ENCODE assay signal across 9 cellular contexts in the genomic region with DNA sequence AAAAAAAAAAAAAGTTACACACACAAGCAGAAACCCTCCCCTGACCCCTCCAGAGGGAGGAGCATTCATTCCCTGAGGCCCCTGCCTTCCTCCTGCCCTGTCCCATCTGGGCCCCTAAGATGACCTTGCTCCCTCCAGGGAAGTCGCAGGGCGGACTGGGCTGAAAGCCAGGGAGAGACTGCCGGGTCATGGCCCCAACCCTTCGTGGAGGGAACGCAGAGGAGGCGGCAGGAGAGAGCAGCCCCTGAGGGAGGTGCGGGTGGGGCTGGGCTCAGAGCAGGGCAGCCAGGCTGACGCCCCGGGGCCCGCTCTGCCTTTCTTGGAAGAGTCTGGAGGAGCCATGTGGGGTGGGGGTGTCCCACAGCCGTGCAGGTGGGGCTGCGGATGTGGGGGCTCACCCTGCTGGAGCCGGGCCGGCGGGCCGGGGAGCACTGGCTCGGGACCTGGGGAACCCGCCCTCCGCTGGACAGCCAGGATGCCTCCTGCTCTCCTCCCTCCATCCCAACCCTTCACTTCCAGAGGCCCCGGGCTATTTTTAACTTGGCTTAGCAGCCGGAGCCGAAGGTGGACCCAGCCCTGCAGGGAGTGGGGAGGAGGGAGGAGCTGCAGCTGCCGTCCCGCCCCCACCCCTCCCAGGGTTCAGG. TPM values are rescaled to one million over a fixed set of nuclear protein-coding genes. Genes with fewer than 3 reads are reported as not detected.
DNase-seq lines count a peak whose midpoint lies in the region; ATAC-seq and TF ChIP-seq lines count a peak whose summit lies in the region.
"Had no signal": no experiment of that assay in that cellular context is flagged by ENCODE, and none has a peak within 500 bp of the region (broad histone marks: within the 10 kb centered on the region; RNA-seq: fewer than 3 reads in every experiment).

No MANE protein-coding gene starts in this region.

- H3K4me1 Mint-ChIP-seq in progenitor cell of endocrine pancreas (ENCODE audit: low read depth): peaks cover 2% of the 10 kb centered on the region
- peaks cover 12% of the 10 kb centered on the region for H3K4me1 Mint-ChIP-seq in activated naive CD8-positive, alpha-beta T cell treated with anti-CD3 and anti-CD28 coated beads for 36 hours
- H3K4me1 Mint-ChIP-seq in effector memory CD8-positive, alpha-beta T cell (ENCODE audit: low read depth in 2 of 2): peaks cover 4 to 17% of the 10 kb centered on the region in 2 donors

- intact Hi-C loops in Right ventricle myocardium superior (cut with DNase I): no loop called here

- TF ChIP-seq CTCF in progenitor cell of endocrine pancreas (IDR thresholded peaks at IDR 0.05; ENCODE audit: unreplicated experiment): no peak

- ATAC-seq in Right ventricle myocardium superior (ENCODE audit: poor library complexity): peak; percentile 90
- ATAC-seq in HG03521 (IDR thresholded peaks at IDR 0.05; ENCODE audit: unreplicated experiment): no peak
- no peak for ATAC-seq in effector memory CD8-positive, alpha-beta T cell (replicated peaks)

- no peaks in the 10 kb centered on the region for H3K36me3 Mint-ChIP-seq in progenitor cell of endocrine pancreas (ENCODE audit: insufficient read depth)
- H3K36me3 Mint-ChIP-seq in activated naive CD8-positive, alpha-beta T cell treated with anti-CD3 and anti-CD28 coated beads for 36 hours: no peaks in the 10 kb centered on the region
- peaks cover 4% of the 10 kb centered on the region for H3K36me3 Mint-ChIP-seq in effector memory CD8-positive, alpha-beta T cell (ENCODE audit: insufficient read depth)
- H3K36me3 Mint-ChIP-seq: immature natural killer cell had no signal

- H3K4me3 Mint-ChIP-seq in progenitor cell of endocrine pancreas (ENCODE audit: low read depth): peak overlapping the region; percentile 24
- H3K4me3 Mint-ChIP-seq in activated naive CD8-positive, alpha-beta T cell treated with anti-CD3 and anti-CD28 coated beads for 36 hours: no peak overlapping the region
- H3K4me3 Mint-ChIP-seq in effector memory CD8-positive, alpha-beta T cell: no peak overlapping the region
- H3K4me3 Mint-ChIP-seq: immature natural killer cell had no signal

- peaks cover 14% of the 10 kb centered on the region for H3K27me3 Mint-ChIP-seq in progenitor cell of endocrine pancreas
- H3K27me3 Mint-ChIP-seq in activated naive CD8-positive, alpha-beta T cell treated with anti-CD3 and anti-CD28 coated beads for 36 hours: peaks cover 47% of the 10 kb centered on the region
- H3K27me3 Mint-ChIP-seq in effector memory CD8-positive, alpha-beta T cell: peaks cover 36 to 49% of the 10 kb centered on the region in 2 donors

- DNase-seq in G401 (ENCODE audit: low spot score): peak; percentile 90
- peak; percentile 84 for DNase-seq in Right ventricle myocardium superior
- no peak for DNase-seq in progenitor cell of endocrine pancreas (ENCODE audit: low spot score, unreplicated experiment)
- DNase-seq in activated naive CD8-positive, alpha-beta T cell treated with anti-CD3 and anti-CD28 coated beads for 36 hours: no peak
- DNase-seq in effector memory CD8-positive, alpha-beta T cell: no peak
- no peak for DNase-seq in dermis blood vessel endothelial cell
- DNase-seq: immature natural killer cell had no signal

- no peak overlapping the region for H3K27ac Mint-ChIP-seq in progenitor cell of endocrine pancreas
- H3K27ac Mint-ChIP-seq in activated naive CD8-positive, alpha-beta T cell treated with anti-CD3 and anti-CD28 coated beads for 36 hours: no peak overlapping the region
- H3K27ac Mint-ChIP-seq in effector memory CD8-positive, alpha-beta T cell: no peak overlapping the region
- H3K27ac Mint-ChIP-seq: immature natural killer cell had no signal

- in situ Hi-C loops in G401 (cut with HindIII; ENCODE audit: low sequenced_read_pairs): no loop called here

- H3K9me3 Mint-ChIP-seq in progenitor cell of endocrine pancreas (ENCODE audit: low read depth): no peaks in the 10 kb centered on the region
- no peaks in the 10 kb centered on the region for H3K9me3 Mint-ChIP-seq in activated naive CD8-positive, alpha-beta T cell treated with anti-CD3 and anti-CD28 coated beads for 36 hours
- no peaks in the 10 kb centered on the region for H3K9me3 Mint-ChIP-seq in effector memory CD8-positive, alpha-beta T cell
- H3K9me3 Mint-ChIP-seq: immature natural killer cell had no signal

TF ChIP-seq in PFSK-1, 5 proteins besides CTCF, POLR2A, EP300 and RAD21:
- TF ChIP-seq POLR2AphosphoS5 (IDR thresholded peaks at IDR 0.05; ENCODE audit: low read depth, low read length) (peak; percentile 15; the same call in 1 of the 2 replicates), FOXP2 (optimal IDR thresholded peaks at IDR 0.05; ENCODE audit: borderline replicate concordance, extremely low read depth, extremely low read length, insufficient read depth) (no peak), TAF1 (IDR thresholded peaks at IDR 0.05; ENCODE audit: borderline replicate concordance, insufficient read depth, low read length) (no peak)
- TF ChIP-seq, protein P1, sequence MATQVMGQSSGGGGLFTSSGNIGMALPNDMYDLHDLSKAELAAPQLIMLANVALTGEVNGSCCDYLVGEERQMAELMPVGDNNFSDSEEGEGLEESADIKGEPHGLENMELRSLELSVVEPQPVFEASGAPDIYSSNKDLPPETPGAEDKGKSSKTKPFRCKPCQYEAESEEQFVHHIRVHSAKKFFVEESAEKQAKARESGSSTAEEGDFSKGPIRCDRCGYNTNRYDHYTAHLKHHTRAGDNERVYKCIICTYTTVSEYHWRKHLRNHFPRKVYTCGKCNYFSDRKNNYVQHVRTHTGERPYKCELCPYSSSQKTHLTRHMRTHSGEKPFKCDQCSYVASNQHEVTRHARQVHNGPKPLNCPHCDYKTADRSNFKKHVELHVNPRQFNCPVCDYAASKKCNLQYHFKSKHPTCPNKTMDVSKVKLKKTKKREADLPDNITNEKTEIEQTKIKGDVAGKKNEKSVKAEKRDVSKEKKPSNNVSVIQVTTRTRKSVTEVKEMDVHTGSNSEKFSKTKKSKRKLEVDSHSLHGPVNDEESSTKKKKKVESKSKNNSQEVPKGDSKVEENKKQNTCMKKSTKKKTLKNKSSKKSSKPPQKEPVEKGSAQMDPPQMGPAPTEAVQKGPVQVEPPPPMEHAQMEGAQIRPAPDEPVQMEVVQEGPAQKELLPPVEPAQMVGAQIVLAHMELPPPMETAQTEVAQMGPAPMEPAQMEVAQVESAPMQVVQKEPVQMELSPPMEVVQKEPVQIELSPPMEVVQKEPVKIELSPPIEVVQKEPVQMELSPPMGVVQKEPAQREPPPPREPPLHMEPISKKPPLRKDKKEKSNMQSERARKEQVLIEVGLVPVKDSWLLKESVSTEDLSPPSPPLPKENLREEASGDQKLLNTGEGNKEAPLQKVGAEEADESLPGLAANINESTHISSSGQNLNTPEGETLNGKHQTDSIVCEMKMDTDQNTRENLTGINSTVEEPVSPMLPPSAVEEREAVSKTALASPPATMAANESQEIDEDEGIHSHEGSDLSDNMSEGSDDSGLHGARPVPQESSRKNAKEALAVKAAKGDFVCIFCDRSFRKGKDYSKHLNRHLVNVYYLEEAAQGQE (IDR thresholded peaks at IDR 0.05; ENCODE audit: insufficient read depth in 1 of 2, low read depth in 2 of 2, low read length in 2 of 2): peak in 1 of 2 experiments; percentile 45; a peak in 1 of 4 replicates

RNA-seq across cellular contexts. Expression of gene ABHD16B, which starts 15.0 kb away (rescaled TPM):
- total RNA-seq in G401 (2014; rRNA removed; shearing (Covaris generic)): 0.74 TPM in 1 of 2 replicates, not detected in the other
- polyA plus RNA-seq in PFSK-1 (2012; ENCODE audit: insufficient read length, low read depth): 5.5 TPM
- total RNA-seq in Right ventricle myocardium superior (not detected), progenitor cell of endocrine pancreas (not detected in 2 replicates), dermis blood vessel endothelial cell (not detected in 2 replicates)
- total RNA-seq in activated naive CD8-positive, alpha-beta T cell treated with anti-CD3 and anti-CD28 coated beads for 36 hours: not detected

RNA-seq across cellular contexts. Expression of gene ZBTB46, which starts 15.2 kb away (rescaled TPM):
- 39.7 and 42.5 TPM in 2 replicates for total RNA-seq in G401 (2014; rRNA removed; shearing (Covaris generic))
- polyA plus RNA-seq in PFSK-1 (2012; ENCODE audit: insufficient read length, low read depth): 17.8 TPM
- total RNA-seq in Right ventricle myocardium superior (13.5 TPM), progenitor cell of endocrine pancreas (31.2 and 32.2 TPM in 2 replicates), dermis blood vessel endothelial cell (41.2 and 67.4 TPM in 2 replicates)
- under 1 TPM in 1 of 2 experiments, not detected in 1; 0.04 TPM for total RNA-seq in activated naive CD8-positive, alpha-beta T cell treated with anti-CD3 and anti-CD28 coated beads for 36 hours

RNA-seq across cellular contexts. Expression of gene TPD52L2, which starts 18.8 kb away (rescaled TPM):
- total RNA-seq in G401 (2014; rRNA removed; shearing (Covaris generic)): 129 and 141 TPM in 2 replicates
- 88.4 TPM for polyA plus RNA-seq in PFSK-1 (2012; ENCODE audit: insufficient read length, low read depth)
- total RNA-seq in Right ventricle myocardium superior: 69.0 TPM
- 85.0 and 88.1 TPM in 2 replicates for total RNA-seq in progenitor cell of endocrine pancreas
- total RNA-seq in activated naive CD8-positive, alpha-beta T cell treated with anti-CD3 and anti-CD28 coated beads for 36 hours: 10 to 100 TPM; 58.6 to 58.9 TPM
- 169 and 181 TPM in 2 replicates for total RNA-seq in dermis blood vessel endothelial cell

RNA-seq across cellular contexts. Expression of gene DNAJC5, which starts 48.7 kb away (rescaled TPM):
- total RNA-seq in G401 (2014; rRNA removed; shearing (Covaris generic)): 38.6 and 43.6 TPM in 2 replicates
- 43.4 TPM for polyA plus RNA-seq in PFSK-1 (2012; ENCODE audit: insufficient read length, low read depth)
- total RNA-seq in Right ventricle myocardium superior: 42.3 TPM
- total RNA-seq in progenitor cell of endocrine pancreas: 41.8 and 42.3 TPM in 2 replicates
- 10 to 100 TPM; 32.1 to 32.9 TPM for total RNA-seq in activated naive CD8-positive, alpha-beta T cell treated with anti-CD3 and anti-CD28 coated beads for 36 hours
- 90.9 and 98.3 TPM in 2 replicates for total RNA-seq in dermis blood vessel endothelial cell

Comparison
In these comparisons a context has a peak if more than half of its experiments do, and no peak if none do; other contexts are left out.
1. DNase-seq: peak in G401 (single experiment) and Right ventricle myocardium superior (single experiment); none in progenitor cell of endocrine pancreas (single experiment), activated naive CD8-positive, alpha-beta T cell treated with anti-CD3 and anti-CD28 coated beads for 36 hours (single experiment), effector memory CD8-positive, alpha-beta T cell (0 of 3) and dermis blood vessel endothelial cell (single experiment).
2. RNA of gene ZBTB46, which starts 15.2 kb away (total RNA-seq): 41.2 to 67.4 TPM in dermis blood vessel endothelial cell, 39.7 to 42.5 TPM in G401, 31.2 to 32.2 TPM in progenitor cell of endocrine pancreas and 13.5 TPM in Right ventricle myocardium superior (single experiment); 0.04 TPM in activated naive CD8-positive, alpha-beta T cell treated with anti-CD3 and anti-CD28 coated beads for 36 hours; every median in the first group is over 10 times any median in the second.